Comparison of ENCODE assay signal across 8 cellular contexts in genomic region chr3:53160335-53160659, GRCh38. TPM values are rescaled to one million over a fixed set of nuclear protein-coding genes. Genes with fewer than 3 reads are reported as not detected.
DNase-seq lines count a peak whose midpoint lies in the region; ATAC-seq, FAIRE-seq and TF ChIP-seq lines count a peak whose summit lies in the region.

No MANE protein-coding gene starts in this region.

- peaks cover 0 to 7% (median 0%) of the 10 kb centered on the region in 3 donors for H3K36me3 Mint-ChIP-seq in CD8-positive, alpha-beta memory T cell

- H3K27ac Mint-ChIP-seq in CD8-positive, alpha-beta memory T cell: peak overlapping the region; percentile 17 to 92 (median 83)

- POLR2A ChIA-PET in CD8-positive, alpha-beta memory T cell (lab: Charles Lee): interaction anchor here (1.4 kb wide), 2 partner anchors 9 to 187 kb away, joined by 6 to 10 read pairs; partner anchors contain the start of gene DCP1A
- POLR2A ChIA-PET in Panc1 (lab: Charles Lee): interaction anchor here (0.6 kb wide), 2 partner anchors 9 to 923 kb away, joined by 3 to 6 read pairs; no protein-coding TSS in a partner anchor

- H3K9me3 Mint-ChIP-seq in CD8-positive, alpha-beta memory T cell: no peaks in the 10 kb centered on the region

- H3K9me3 ChIP-seq in CD8-positive, alpha-beta memory T cell (ENCODE audit: low read length): no peaks in the 10 kb centered on the region
- no peaks in the 10 kb centered on the region for H3K9me3 ChIP-seq in Panc1 (ENCODE audit: control insufficient read depth, insufficient read depth, low read depth, low read length)
- no peaks in the 10 kb centered on the region for H3K9me3 ChIP-seq in pancreas

- 5 to 7% methylated on average over 3 of the region's 3 CpGs for WGBS in pancreas, 2 donors

- intact Hi-C loops in Panc1 (cut with micrococcal nuclease; ENCODE audit: unreplicated experiment) (no loop called here), pancreas (cut with DNase I) (no loop called here)

- TF ChIP-seq CTCF in Panc1 (IDR thresholded peaks at IDR 0.05): no peak
- TF ChIP-seq CTCF in epithelial cell of proximal tubule (conservative IDR thresholded peaks at IDR 0.05; ENCODE audit: low read depth, low read length): no peak
- no peak for TF ChIP-seq CTCF in pancreas (IDR thresholded peaks at IDR 0.05)

- H3K36me3 ChIP-seq in CD8-positive, alpha-beta memory T cell (ENCODE audit: insufficient read depth, low read length): no peaks in the 10 kb centered on the region
- H3K36me3 ChIP-seq in Panc1 (ENCODE audit: control insufficient read depth, insufficient read depth, low read length): no peaks in the 10 kb centered on the region
- H3K36me3 ChIP-seq in pancreas: peaks cover 0 to 1% (median 0%) of the 10 kb centered on the region in 3 donors

- DNase-seq in CD8-positive, alpha-beta memory T cell: no peak
- no peak for DNase-seq in Panc1 (ENCODE audit: low read depth, low spot score)
- DNase-seq in epithelial cell of proximal tubule (ENCODE audit: low read depth): no peak
- no peak for DNase-seq in pancreas
- DNase-seq in 8988T: no peak
- no peak for DNase-seq in NCI-H2081 (lab: John Stamatoyannopoulos, UW)

- H3K27me3 ChIP-seq in CD8-positive, alpha-beta memory T cell (ENCODE audit: insufficient read depth, low read length, poor library complexity, severe bottlenecking): peaks cover 9% of the 10 kb centered on the region
- no peaks in the 10 kb centered on the region for H3K27me3 ChIP-seq in Panc1 (ENCODE audit: control insufficient read depth, insufficient read depth, low read length)
- H3K27me3 ChIP-seq in pancreas: no peaks in the 10 kb centered on the region

- peaks cover 6 to 7% of the 10 kb centered on the region in 2 donors for H3K27me3 Mint-ChIP-seq in CD8-positive, alpha-beta memory T cell

- CTCF ChIA-PET in CD8-positive, alpha-beta memory T cell (lab: Charles Lee): interaction anchor here (0.7 to 1.4 kb wide), 8 partner anchors 19 to 44 kb away, joined by 3 to 8 read pairs (median 5); no protein-coding TSS in a partner anchor
- CTCF ChIA-PET in Panc1 (lab: Charles Lee): interaction anchor here (0.7 kb wide), 1 partner anchor 40 kb away, joined by 3 read pairs; no protein-coding TSS in a partner anchor

- peak overlapping the region; percentile 76 to 97 (median 90) for H3K4me3 Mint-ChIP-seq in CD8-positive, alpha-beta memory T cell

- ATAC-seq in Panc1 (no peak), pancreas (no peak), HG02623 (IDR thresholded peaks at IDR 0.05; ENCODE audit: unreplicated experiment) (no peak), HG02852 (IDR thresholded peaks at IDR 0.05; ENCODE audit: unreplicated experiment) (no peak)

- in situ Hi-C loops in Panc1 (cut with HindIII; ENCODE audit: low pct_unique_long_range_greater_than_20kb, low sequenced_read_pairs): no loop called here

- no TSS peak for BruUV-seq in Panc1 (replicated peaks; lab: Mats Ljungman, UMichigan)

- H3K4me1 Mint-ChIP-seq in CD8-positive, alpha-beta memory T cell: peaks cover 22 to 26% (median 25%) of the 10 kb centered on the region in 3 donors

- peak overlapping the region; percentile 75 for H3K4me3 ChIP-seq in CD8-positive, alpha-beta memory T cell (ENCODE audit: low read length)
- H3K4me3 ChIP-seq in Panc1 (ENCODE audit: low read depth in 2 of 2, low read length in 2 of 2): peak overlapping the region; percentile 68 to 71
- H3K4me3 ChIP-seq in epithelial cell of proximal tubule (ENCODE audit: low read depth, low read length): peak overlapping the region; percentile 89
- peak overlapping the region; percentile 84 to 95 (median 90) for H3K4me3 ChIP-seq in pancreas

- peaks cover 25% of the 10 kb centered on the region for H3K4me1 ChIP-seq in CD8-positive, alpha-beta memory T cell (ENCODE audit: insufficient read depth, low read length)
- H3K4me1 ChIP-seq in Panc1 (ENCODE audit: control insufficient read depth, insufficient read depth, low read length): peaks cover 21% of the 10 kb centered on the region
- H3K4me1 ChIP-seq in pancreas: peaks cover 41 to 51% (median 46%) of the 10 kb centered on the region in 3 donors

- H3K27ac ChIP-seq in CD8-positive, alpha-beta memory T cell (ENCODE audit: low read depth, low read length): peak overlapping the region; percentile 43
- H3K27ac ChIP-seq in Panc1 (ENCODE audit: low read length) (peak overlapping the region; percentile 66), pancreas (peak overlapping the region; percentile 85 to 91 (median 89))

- FAIRE-seq in pancreas (lab: Jason Lieb, UNC): no peak

RNA-seq across cellular contexts. Expression of gene PRKCD, which starts 0.7 kb away (rescaled TPM):
- 10 to 100 TPM; 27.2 to 27.3 TPM for total RNA-seq in CD8-positive, alpha-beta memory T cell
- polyA plus RNA-seq in CD8-positive, alpha-beta memory T cell: 27.3 TPM
- total RNA-seq in Panc1 (2021; ENCODE audit: unreplicated experiment) (14.0 TPM), epithelial cell of proximal tubule (4.0 and 9.3 TPM in 2 replicates), pancreas (10 to 100 TPM; 10.7 to 32.5 (median 14.6) TPM)
- polyA plus RNA-seq in Panc1 (2012; ENCODE audit: insufficient read length): 16.1 TPM
- 10 to 100 TPM; 13.4 to 22.6 TPM for polyA plus RNA-seq in pancreas

RNA-seq across cellular contexts. Expression of gene RFT1, which starts 30.1 kb away (rescaled TPM):
- 10 to 100 TPM; 52.7 to 58.5 TPM for total RNA-seq in CD8-positive, alpha-beta memory T cell
- polyA plus RNA-seq in CD8-positive, alpha-beta memory T cell: 31.3 TPM
- total RNA-seq in Panc1 (2021; ENCODE audit: unreplicated experiment) (21.0 TPM), epithelial cell of proximal tubule (25.1 and 29.2 TPM in 2 replicates), pancreas (10 to 100 TPM; 10.4 to 20.4 (median 17.8) TPM)
- 19.0 TPM for polyA plus RNA-seq in Panc1 (2012; ENCODE audit: insufficient read length)
- polyA plus RNA-seq in pancreas: 1 to 10 TPM; 6.9 TPM
